9 cellular contexts compared by ENCODE assay signal in genomic region chr7:100465702-100466311, GRCh38. TPM values are rescaled to one million over a fixed set of nuclear protein-coding genes. Genes with fewer than 3 reads are reported as not detected.
DNase-seq lines count a peak whose midpoint lies in the region; ATAC-seq and TF ChIP-seq lines count a peak whose summit lies in the region.
"Had no signal": no experiment of that assay in that cellular context is flagged by ENCODE, and none has a peak within 500 bp of the region (broad histone marks: within the 10 kb centered on the region; RNA-seq: fewer than 3 reads in every experiment).

No MANE protein-coding gene starts in this region.

- ATAC-seq in left cardiac atrium, result peak; percentile 88 to 89

- intact Hi-C loops in left cardiac atrium (cut with DNase I), result no loop called here

- DNase-seq in EH (ENCODE audit: low read depth) (peak; percentile 81), NCI-H1105 treated with DMSO at 0.1 percent for 48 hours (lab: John Stamatoyannopoulos, UW) (peak; percentile 63), amygdala (lab: John Stamatoyannopoulos, UW) (peak; percentile 54 to 98 (median 91)), left cardiac atrium (peak; percentile 80), retinal pigment epithelial cell (ENCODE audit: low read depth) (no peak), NK-92 (lab: John Stamatoyannopoulos, UW; ENCODE audit: unreplicated experiment) (no peak)
- DNase-seq in activated CD4-positive, alpha-beta T cell treated with anti-CD3 and anti-CD28 coated beads for 4 hours, result no peak
- DNase-seq in stimulated activated CD4-positive, alpha-beta T cell treated with anti-CD3 and anti-CD28 coated beads, Interleukin-15, amount 100 ng/mL, for 24 hours, result no peak

- peak; percentile 74 for TF ChIP-seq CTCF in retinal pigment epithelial cell (conservative IDR thresholded peaks at IDR 0.05; ENCODE audit: low read depth, low read length)

- no peak overlapping the region for H3K4me3 ChIP-seq in retinal pigment epithelial cell (ENCODE audit: low read length)
- H3K4me3 ChIP-seq: SJSA1 had no signal

RNA-seq across cellular contexts. Expression of gene SPACDR, which starts 1.7 kb away (rescaled TPM):
- total RNA-seq in left cardiac atrium, result under 1 TPM; 0.38 to 0.73 TPM

RNA-seq across cellular contexts. Expression of gene TSC22D4, which starts 13.2 kb away (rescaled TPM):
- 10 to 100 TPM; 31.3 to 36.2 TPM for total RNA-seq in left cardiac atrium

RNA-seq across cellular contexts. Expression of gene NYAP1, which starts 17.9 kb away (rescaled TPM):
- under 1 TPM; 0.59 to 0.97 TPM for total RNA-seq in left cardiac atrium

RNA-seq across cellular contexts. Expression of gene PPP1R35, which starts 29.5 kb away (rescaled TPM):
- total RNA-seq in left cardiac atrium, result 10 to 100 TPM; 15.5 to 19.8 TPM

RNA-seq across cellular contexts. Expression of gene MEPCE, which starts 36.2 kb away (rescaled TPM):
- 10 to 100 TPM; 20.9 to 23.9 TPM for total RNA-seq in left cardiac atrium

Comparison
In these comparisons a context has a peak if more than half of its experiments do, and no peak if none do; other contexts are left out.
1. DNase-seq: peak in EH (single experiment), NCI-H1105 treated with DMSO at 0.1 percent for 48 hours (single experiment), amygdala (56 of 56) and left cardiac atrium (single experiment); none in retinal pigment epithelial cell (single experiment), activated CD4-positive, alpha-beta T cell treated with anti-CD3 and anti-CD28 coated beads for 4 hours (0 of 2), stimulated activated CD4-positive, alpha-beta T cell treated with anti-CD3 and anti-CD28 coated beads, Interleukin-15, amount 100 ng/mL, for 24 hours (single experiment) and NK-92 (single experiment).